ENCODE assay signal across 13 cellular contexts in the genomic region with DNA sequence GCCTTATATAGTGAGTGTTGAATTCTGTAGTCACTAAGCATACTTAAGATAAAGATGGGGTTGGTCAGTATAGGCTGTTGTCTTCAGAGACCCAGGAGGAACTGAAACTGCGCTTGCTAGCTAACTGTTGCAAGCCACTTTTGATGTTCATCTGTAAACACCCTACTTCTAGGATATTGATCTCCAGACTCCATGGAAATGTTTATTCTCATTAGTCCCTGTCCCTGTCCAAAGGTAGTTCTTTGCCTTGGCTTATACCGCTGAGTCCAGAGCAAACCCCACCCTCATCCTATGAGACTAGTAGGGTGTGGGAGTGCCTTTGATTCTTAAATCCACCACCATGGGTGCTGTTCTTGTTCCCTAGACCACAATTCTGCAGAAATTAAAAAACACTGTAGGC. TPM values are rescaled to one million over a fixed set of nuclear protein-coding genes. Genes with fewer than 3 reads are reported as not detected.
A peak's percentile ranks its signal among the peaks of the same experiment; 100 is the strongest.
DNase-seq lines count a peak whose midpoint lies in the region; ATAC-seq and TF ChIP-seq lines count a peak whose summit lies in the region.
"Had no signal": no experiment of that assay in that cellular context is flagged by ENCODE, and none has a peak within 500 bp of the region (broad histone marks: within the 10 kb centered on the region; RNA-seq: fewer than 3 reads in every experiment).

No MANE protein-coding gene starts in this region.

- H3K27ac ChIP-seq in right lobe of liver (peak overlapping the region in 1 of 3 donors; percentile 48), foreskin keratinocyte (no peak overlapping the region)
- H3K27ac ChIP-seq: SK-N-MC had no signal

- no peak overlapping the region for H3K4me3 ChIP-seq in GM12865 (ENCODE audit: low read depth, low read length)
- no peak overlapping the region for H3K4me3 ChIP-seq in right lobe of liver
- no peak overlapping the region for H3K4me3 ChIP-seq in MG63
- H3K4me3 ChIP-seq: SK-N-MC had no signal

- peak; percentile 82 for ATAC-seq in GM21529 (IDR thresholded peaks at IDR 0.05; ENCODE audit: unreplicated experiment)
- ATAC-seq in right lobe of liver = peak; percentile 85 to 94 (median 88)
- no peak for ATAC-seq in foreskin keratinocyte

- H3K4me1 ChIP-seq in right lobe of liver (peaks cover 0 to 10% (median 5%) of the 10 kb centered on the region in 4 donors), foreskin keratinocyte (peaks cover 3% of the 10 kb centered on the region)

- peaks cover 0 to 32% (median 3%) of the 10 kb centered on the region in 4 donors for H3K36me3 ChIP-seq in right lobe of liver
- H3K36me3 ChIP-seq in MG63 = peaks cover 15% of the 10 kb centered on the region; the same call in 1 of the 2 replicates

- TF ChIP-seq POLR2A in right lobe of liver (IDR thresholded peaks at IDR 0.05) = no peak

- peak; percentile 45 for DNase-seq in GM12865 (ENCODE audit: low read depth)
- peak; percentile 50 for DNase-seq in NOMO-1 treated with dmso at 0.1 percent for 144 hours (lab: John Stamatoyannopoulos, UW; ENCODE audit: unreplicated experiment)
- no peak for DNase-seq in right lobe of liver
- DNase-seq in foreskin keratinocyte = no peak
- DNase-seq in occipital lobe (lab: John Stamatoyannopoulos, UW) = no peak
- DNase-seq in MG63 = no peak
- DNase-seq in NCI-H2107 (lab: John Stamatoyannopoulos, UW) = no peak
- DNase-seq: activated CD4-positive, CD25-positive, alpha-beta regulatory T cell; CD4-positive, CD25-positive, alpha-beta regulatory T cell; NCI-H1092 treated with DMSO at 0.1 percent for 48 hours; NCI-H510A treated with DMSO at 0.1 percent for 48 hours had no signal

- H3K9me3 ChIP-seq in right lobe of liver = no peaks in the 10 kb centered on the region
- H3K9me3 ChIP-seq in MG63 = no peaks in the 10 kb centered on the region

- no CpG with 5 or more reads among the region's 2 CpGs for WGBS in right lobe of liver (ENCODE audit: insufficient coverage, low coverage, low lambda C conversion rate, missing lambda C conversion rate)

- no peaks in the 10 kb centered on the region for H3K27me3 ChIP-seq in right lobe of liver
- no peaks in the 10 kb centered on the region for H3K27me3 ChIP-seq in foreskin keratinocyte
- no peaks in the 10 kb centered on the region for H3K27me3 ChIP-seq in MG63

- intact Hi-C loops in right lobe of liver (cut with DNase I) = no loop called here

- no peak for TF ChIP-seq CTCF in GM12865 (IDR thresholded peaks at IDR 0.05; ENCODE audit: insufficient read depth, low read depth, low read length, missing control alignments)
- no peak for TF ChIP-seq CTCF in right lobe of liver (IDR thresholded peaks at IDR 0.05)
- no peak for TF ChIP-seq CTCF in foreskin keratinocyte (conservative IDR thresholded peaks at IDR 0.05)

RNA-seq across cellular contexts. Expression of a gene that starts 36.4 kb away (rescaled TPM):
- total RNA-seq in right lobe of liver (10 to 100 TPM in 5 of 6 experiments, 1 to 10 TPM in 1; 9.1 to 22.9 (median 14.6) TPM), foreskin keratinocyte (10.2 and 10.6 TPM in 2 replicates), occipital lobe (24.6 TPM)
- 4.8 and 5.6 TPM in 2 replicates for polyA plus RNA-seq in foreskin keratinocyte
- 7.5 and 19.8 TPM in 2 replicates for total RNA-seq in MG63 (2014; rRNA removed; shearing (Covaris generic); ENCODE audit: low replicate concordance)

RNA-seq across cellular contexts. Expression of a gene that starts 40.3 kb away (rescaled TPM):
- 10 to 100 TPM; 11.2 to 22.8 (median 17.0) TPM for total RNA-seq in right lobe of liver
- 20.6 and 23.1 TPM in 2 replicates for total RNA-seq in foreskin keratinocyte
- 3.9 TPM in 2 replicates for polyA plus RNA-seq in foreskin keratinocyte
- total RNA-seq in occipital lobe = 29.8 TPM
- total RNA-seq in MG63 (2014; rRNA removed; shearing (Covaris generic); ENCODE audit: low replicate concordance) = 0.69 and 3.5 TPM in 2 replicates

Comparison
In these comparisons a context has a peak if more than half of its experiments do, and no peak if none do; other contexts are left out.
1. DNase-seq: peak in GM12865 (single experiment) and NOMO-1 treated with dmso at 0.1 percent for 144 hours (single experiment); none in right lobe of liver (0 of 3), foreskin keratinocyte (0 of 2), occipital lobe (single experiment), MG63 (single experiment) and NCI-H2107 (single experiment).